In genomic region chr15:43440721-43441281, GRCh38 we compare ENCODE assay signal across 8 cellular contexts. TPM values are rescaled to one million over a fixed set of nuclear protein-coding genes. Genes with fewer than 3 reads are reported as not detected.
DNase-seq lines count a peak whose midpoint lies in the region; ATAC-seq and TF ChIP-seq lines count a peak whose summit lies in the region.

No MANE protein-coding gene starts in this region.

- H3K4me1 ChIP-seq in breast epithelium, result no peaks in the 10 kb centered on the region

- no peaks in the 10 kb centered on the region for H3K27me3 ChIP-seq in breast epithelium

- no peak overlapping the region for H3K4me3 ChIP-seq in breast epithelium

- H3K36me3 ChIP-seq in breast epithelium, result no peaks in the 10 kb centered on the region

- peak; percentile 15 to 64 (median 54) for TF ChIP-seq CTCF in breast epithelium (IDR thresholded peaks at IDR 0.05)

- peak; percentile 5 for DNase-seq in activated gamma-delta T cell treated with Interleukin-2 at 50 U/mL for 16 hours
- no peak for DNase-seq in activated gamma-delta T cell (lab: John Stamatoyannopoulos, UW)
- DNase-seq in HuH-7 (ENCODE audit: low spot score), result peak; percentile 30
- DNase-seq in SHP77 (lab: John Stamatoyannopoulos, UW), result peak; percentile 75 to 80
- peak in 1 of 2 donors; percentile 62 for DNase-seq in breast epithelium (ENCODE audit: low spot score in 2 of 2)
- DNase-seq in inferior parietal cortex (ENCODE audit: extremely low spot score), result peak; percentile 88
- DNase-seq in stimulated activated CD4-positive, alpha-beta T cell treated with anti-CD3 and anti-CD28 coated beads, Interleukin-12 subunit alpha, Interleukin-12 subunit beta, amount 100 ng/mL, for 48 hours (ENCODE audit: low read depth in 2 of 3, low spot score in 1 of 3), result peak; percentile 1 to 14 (median 2)

- H3K9me3 ChIP-seq in breast epithelium, result no peaks in the 10 kb centered on the region

- H3K27ac ChIP-seq in breast epithelium, result peak overlapping the region; percentile 54 to 74

- TF ChIP-seq POLR2A in breast epithelium (IDR thresholded peaks at IDR 0.05), result no peak

- no peak for ATAC-seq in GM21390 (IDR thresholded peaks at IDR 0.05; ENCODE audit: unreplicated experiment)

- intact Hi-C loops in breast epithelium (cut with DNase I; ENCODE audit: low total_unique reads), result no loop called here

RNA-seq across cellular contexts. Expression of gene TP53BP1, which starts 52.2 kb away (rescaled TPM):
- 10 to 100 TPM; 30.1 to 65.5 (median 60.9) TPM for total RNA-seq in breast epithelium
